Comparison of ENCODE assay signal across 16 cellular contexts in genomic region chr13:19961924-19962323, GRCh38. TPM values are rescaled to one million over a fixed set of nuclear protein-coding genes. Genes with fewer than 3 reads are reported as not detected.
DNase-seq lines count a peak whose midpoint lies in the region; ATAC-seq, FAIRE-seq and TF ChIP-seq lines count a peak whose summit lies in the region.
"Had no signal": no experiment of that assay in that cellular context is flagged by ENCODE, and none has a peak within 500 bp of the region (broad histone marks: within the 10 kb centered on the region; RNA-seq: fewer than 3 reads in every experiment).

No MANE protein-coding gene starts in this region.

- H3K4me2 ChIP-seq in A549 (peak overlapping the region; percentile 99), H9 (ENCODE audit: insufficient read depth, insufficient read length, low read length) (no peak overlapping the region)

- H3K23me2 ChIP-seq in H9 (ENCODE audit: insufficient read length, low read depth, low read length, poor library complexity, severe bottlenecking): peaks cover 6% of the 10 kb centered on the region

- no peak overlapping the region for H2AK5ac ChIP-seq in H9 (ENCODE audit: insufficient read length, low read length)

- H4K91ac ChIP-seq in H9 (ENCODE audit: insufficient read length, low read depth, low read length): no peak overlapping the region

- H3K9me3 Mint-ChIP-seq in H9: no peaks in the 10 kb centered on the region
- no peaks in the 10 kb centered on the region for H3K9me3 Mint-ChIP-seq in mesothelial cell of epicardium
- H3K9me3 Mint-ChIP-seq: effector memory CD8-positive, alpha-beta T cell; IgD-negative memory B cell had no signal

- no peak for FAIRE-seq in A549 (lab: Jason Lieb, UNC)

- no peak for TF ChIP-seq POLR2A in A549 (IDR thresholded peaks at IDR 0.05; ENCODE audit: low read length)

- no peaks in the 10 kb centered on the region for H3K9me3 ChIP-seq in A549
- H3K9me3 ChIP-seq in H9 (ENCODE audit: control insufficient read depth, low read depth, low read length): no peaks in the 10 kb centered on the region
- no peaks in the 10 kb centered on the region for H3K9me3 ChIP-seq in adipocyte (ENCODE audit: control insufficient read depth, low read length)
- H3K9me3 ChIP-seq in WERI-Rb-1 (ENCODE audit: severe bottlenecking): no peaks in the 10 kb centered on the region

- peaks cover 36 to 54% (median 47%) of the 10 kb centered on the region in 3 experiments; a peak in 6 of 7 replicates for H3K36me3 Mint-ChIP-seq in H9 (ENCODE audit: insufficient read depth in 1 of 3, low read depth in 3 of 3)
- peaks cover 13% of the 10 kb centered on the region for H3K36me3 Mint-ChIP-seq in mesothelial cell of epicardium

- no peak overlapping the region for H2AFZ ChIP-seq in H9 (ENCODE audit: low read length)

- H3K4me1 ChIP-seq in A549 (peaks cover 18% of the 10 kb centered on the region; the same call in 2 of the 3 replicates), H9 (ENCODE audit: insufficient read depth, low read length) (no peaks in the 10 kb centered on the region), adipocyte (ENCODE audit: control insufficient read depth, insufficient read depth, low read length) (peaks cover 28% of the 10 kb centered on the region)

- no peak overlapping the region for H3K18ac ChIP-seq in H9 (ENCODE audit: insufficient read length, low read depth, low read length)

- H3K27me3 Mint-ChIP-seq in H9 (ENCODE audit: low read depth) (no peaks in the 10 kb centered on the region; the same call in 1 of the 2 replicates), mesothelial cell of epicardium (ENCODE audit: low read depth) (no peaks in the 10 kb centered on the region)
- H3K27me3 Mint-ChIP-seq: effector memory CD8-positive, alpha-beta T cell; IgD-negative memory B cell had no signal

- no peak for TF ChIP-seq CTCF in A549 (IDR thresholded peaks at IDR 0.05)
- no peak for TF ChIP-seq CTCF in H9 (conservative IDR thresholded peaks at IDR 0.05)
- TF ChIP-seq CTCF in mesothelial cell of epicardium (IDR thresholded peaks at IDR 0.05; ENCODE audit: unreplicated experiment): no peak
- no peak for TF ChIP-seq CTCF in WERI-Rb-1 (IDR thresholded peaks at IDR 0.05; ENCODE audit: low read depth, low read length)

- H3K79me1 ChIP-seq in H9 (ENCODE audit: insufficient read depth, low read depth, low read length, poor library complexity, severe bottlenecking): peaks cover 6% of the 10 kb centered on the region

- no peak for ATAC-seq in A549
- ATAC-seq: effector memory CD8-positive, alpha-beta T cell had no signal

- POLR2A ChIA-PET in A549 (lab: Yijun Ruan, JAX): no interaction called here

- CTCF ChIA-PET in A549 (lab: Yijun Ruan, JAX): no interaction called here

- TF ChIP-seq RAD21 in A549 (conservative IDR thresholded peaks at IDR 0.05 in 1 of 2, IDR thresholded peaks at IDR 0.05 in 1 of 2): no peak

- H3K4me1 Mint-ChIP-seq in H9 (peaks cover 19 to 29% of the 10 kb centered on the region in 2 experiments), mesothelial cell of epicardium (peaks cover 33% of the 10 kb centered on the region)

- no peak overlapping the region for H3K4ac ChIP-seq in H9 (ENCODE audit: low read depth, low read length)

- H4K5ac ChIP-seq in H9 (ENCODE audit: insufficient read length, low read depth, low read length): no peak overlapping the region

- H3K23ac ChIP-seq in H9 (ENCODE audit: insufficient read length, low read depth, low read length): no peak overlapping the region

- H3K56ac ChIP-seq in H9 (ENCODE audit: insufficient read length, low read depth, low read length): no peak overlapping the region

- H3K79me2 ChIP-seq in H9 (ENCODE audit: insufficient read depth, low read length): peaks cover 33% of the 10 kb centered on the region; the same call in 1 of the 2 replicates

- no peak overlapping the region for H2BK12ac ChIP-seq in H9 (ENCODE audit: insufficient read length, low read depth, low read length)

- DNase-seq in A549 (ENCODE audit: low read depth in 1 of 2, low spot score in 1 of 2): no peak
- DNase-seq in H9: no peak
- no peak for DNase-seq in adipocyte (ENCODE audit: low read depth)
- no peak for DNase-seq in mesothelial cell of epicardium (ENCODE audit: low spot score in 2 of 2, unreplicated experiment in 2 of 2)
- DNase-seq in NCI-H446 (lab: John Stamatoyannopoulos, UW): no peak
- DNase-seq in glomerular visceral epithelial cell (ENCODE audit: extremely low spot score): no peak
- no peak for DNase-seq in WERI-Rb-1
- no peak for DNase-seq in D341Med (ENCODE audit: low spot score)
- DNase-seq: effector memory CD8-positive, alpha-beta T cell; H7; hypothalamus; mesendoderm; NCI-H2081 treated with DMSO at 0.1 percent for 48 hours; small intestine had no signal

- H3K27ac Mint-ChIP-seq in H9 (no peak overlapping the region), mesothelial cell of epicardium (peak overlapping the region; percentile 25)

- H3K9ac ChIP-seq in H9 (ENCODE audit: extremely low read depth, insufficient read length, low read length): no peak overlapping the region
- H3K9ac ChIP-seq in adipocyte (ENCODE audit: low read length): peak overlapping the region; percentile 54

- H3K4me3 ChIP-seq in A549 (no peak overlapping the region), adipocyte (ENCODE audit: low read length) (peak overlapping the region; percentile 98), WERI-Rb-1 (ENCODE audit: low read depth, low read length) (no peak overlapping the region)

- H3K36me3 ChIP-seq in adipocyte (ENCODE audit: control insufficient read depth, insufficient read depth, low read length, severe bottlenecking): peaks cover 55% of the 10 kb centered on the region
- H3K36me3 ChIP-seq in WERI-Rb-1: peaks cover 69% of the 10 kb centered on the region

- no peak overlapping the region for H4K8ac ChIP-seq in H9 (replicated peaks; ENCODE audit: insufficient read length, low read depth, low read length)

- no peak overlapping the region for H3T11ph ChIP-seq in H9 (ENCODE audit: low read length)

- no peaks in the 10 kb centered on the region for H4K20me1 ChIP-seq in H9 (ENCODE audit: control insufficient read depth, insufficient read depth, insufficient read length)

- no peak overlapping the region for H2BK120ac ChIP-seq in H9 (ENCODE audit: low read depth, low read length, poor library complexity, severe bottlenecking)

- H2BK20ac ChIP-seq in H9 (ENCODE audit: low read depth, low read length, poor library complexity, severe bottlenecking): no peak overlapping the region

- H3K14ac ChIP-seq in H9 (ENCODE audit: insufficient read depth, low read length): no peak overlapping the region

- no peak for TF ChIP-seq EP300 in A549 (IDR thresholded peaks at IDR 0.05)

- H3K4me3 Mint-ChIP-seq in H9 (peak overlapping the region; percentile 32 to 42; a peak in 2 of 5 replicates), mesothelial cell of epicardium (no peak overlapping the region)

- H2BK15ac ChIP-seq in H9 (ENCODE audit: low read depth, low read length): no peak overlapping the region

- H2BK5ac ChIP-seq in H9 (ENCODE audit: insufficient read length, low read length): no peak overlapping the region

- no peak overlapping the region for H3K27ac ChIP-seq in A549
- no peak overlapping the region for H3K27ac ChIP-seq in H9 (ENCODE audit: insufficient read length, low read depth, low read length)
- no peak overlapping the region for H3K27ac ChIP-seq in WERI-Rb-1
- H3K27ac ChIP-seq: C4-2B had no signal

- H3K27me3 ChIP-seq in H9 (ENCODE audit: insufficient read depth, low read length) (no peaks in the 10 kb centered on the region), adipocyte (replicated peaks; ENCODE audit: control insufficient read depth, insufficient read depth, low read length) (no peaks in the 10 kb centered on the region), WERI-Rb-1 (ENCODE audit: insufficient read depth, low read depth, severe bottlenecking) (no peaks in the 10 kb centered on the region)

TF ChIP-seq in A549, 52 proteins besides CTCF, POLR2A, EP300 and RAD21:
- TF ChIP-seq RFX5 (IDR thresholded peaks at IDR 0.05): no peak
- TF ChIP-seq CBX2 (IDR thresholded peaks at IDR 0.05; ENCODE audit: borderline replicate concordance, low read depth): no peak
- TF ChIP-seq PBX3 (IDR thresholded peaks at IDR 0.05): no peak
- TF ChIP-seq ZC3H11A (IDR thresholded peaks at IDR 0.05): no peak
- no peak for TF ChIP-seq GATA3 (IDR thresholded peaks at IDR 0.05; ENCODE audit: borderline replicate concordance)
- TF ChIP-seq HOXB5 (CRISPR knock-in tag; IDR thresholded peaks at IDR 0.05): no peak
- TF ChIP-seq ESRRA (IDR thresholded peaks at IDR 0.05; ENCODE audit: borderline replicate concordance, low read length): no peak
- no peak for TF ChIP-seq NR3C1 (IDR thresholded peaks at IDR 0.05)
- TF ChIP-seq CHD2 (IDR thresholded peaks at IDR 0.05; ENCODE audit: low read length, partially characterized antibody): no peak
- TF ChIP-seq MAX (IDR thresholded peaks at IDR 0.05): no peak

RNA-seq across cellular contexts. Expression of gene ZMYM2, which starts 3.4 kb away (rescaled TPM):
- polyA plus RNA-seq in A549 (2011; rRNA removed) (50.8 and 56.7 TPM in 2 replicates), A549 (2017; fragmentation: RNase III; extraction: RNeasy Plus Mini Kit Qiagen cat#74134 plus additional on column Dnase treatment) (18.7 to 21.8 TPM (median 21.7 TPM) in 3 replicates)
- polyA plus RNA-seq in A549 (2012; cell fraction: cytosol; rRNA removed): 6.4 and 6.5 TPM in 2 replicates
- 5.9 and 10.7 TPM in 2 replicates for polyA plus RNA-seq in A549 (2012; cell fraction: nucleus; rRNA removed)
- 29.2 and 31.1 TPM in 2 replicates for polyA minus RNA-seq in A549 (2011; rRNA and poly(A)+ RNA removed)
- total RNA-seq in H9 (2021) (169 and 173 TPM in 2 replicates), mesothelial cell of epicardium (206 to 212 TPM (median 208 TPM) in 3 replicates)
